13 cellular contexts compared by ENCODE assay signal in the genomic region with DNA sequence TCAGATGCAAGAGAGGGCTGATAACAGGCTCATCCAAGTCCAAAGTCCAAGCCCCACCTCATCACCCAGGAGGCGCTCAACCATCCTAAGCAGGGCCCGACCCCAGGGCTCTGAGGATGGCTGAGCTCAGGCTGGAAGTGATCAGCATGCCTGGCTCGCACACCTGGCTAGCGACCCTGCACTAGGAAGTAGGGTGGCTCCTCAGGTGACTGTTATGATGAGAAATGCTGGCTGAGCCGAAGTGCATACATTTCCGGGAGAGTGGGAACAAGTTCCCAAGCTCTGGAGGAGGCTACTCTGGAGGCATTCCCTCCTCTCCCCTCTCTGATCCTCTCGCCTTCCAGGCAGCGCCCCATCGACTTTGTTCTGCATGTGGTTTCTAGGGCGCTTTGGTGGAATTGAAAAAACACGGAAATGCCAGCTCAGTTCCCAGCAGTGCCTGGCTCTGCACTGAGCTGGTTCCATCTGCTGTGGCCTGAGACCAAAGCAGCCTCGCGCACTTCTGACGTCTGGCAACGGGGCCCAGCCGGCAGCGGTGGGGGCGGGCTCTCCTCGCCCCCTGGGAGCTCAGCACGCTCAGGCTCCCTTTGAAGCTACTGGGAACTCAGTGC.
DNase-seq lines count a peak whose midpoint lies in the region; ATAC-seq and TF ChIP-seq lines count a peak whose summit lies in the region.
"Had no signal": no experiment of that assay in that cellular context is flagged by ENCODE, and none has a peak within 500 bp of the region (broad histone marks: within the 10 kb centered on the region; RNA-seq: fewer than 3 reads in every experiment).

No MANE protein-coding gene starts in this region.

- intact Hi-C loops in body of pancreas (cut with DNase I): no loop called here
- intact Hi-C loops in right cardiac atrium (cut with DNase I): no loop called here

- TF ChIP-seq CTCF in body of pancreas (IDR thresholded peaks at IDR 0.05) (no peak), GM13977 (IDR thresholded peaks at IDR 0.05; ENCODE audit: extremely low read depth, insufficient read depth, missing control alignments) (no peak), RWPE1 (conservative IDR thresholded peaks at IDR 0.05; ENCODE audit: low read depth) (no peak)

- H3K27ac ChIP-seq in body of pancreas (no peak overlapping the region), right cardiac atrium (ENCODE audit: low read length) (no peak overlapping the region), RWPE1 (no peak overlapping the region)
- H3K27ac ChIP-seq: VCaP had no signal

- H3K36me3 ChIP-seq in body of pancreas (replicated peaks in 1 of 2; ENCODE audit: insufficient read depth in 1 of 2, low read depth in 2 of 2): no peaks in the 10 kb centered on the region

- ATAC-seq in body of pancreas: peak; percentile 35
- ATAC-seq in right cardiac atrium: peak; percentile 27 to 62
- ATAC-seq in HG02938 (IDR thresholded peaks at IDR 0.05; ENCODE audit: unreplicated experiment): no peak
- ATAC-seq: esophagus mucosa had no signal

- POLR2A ChIA-PET in RWPE1 (lab: Yijun Ruan, JAX; ENCODE audit: low non-redundant PET): no interaction called here

- peak; percentile 15 for DNase-seq in G401 (ENCODE audit: low spot score)
- DNase-seq in body of pancreas: peak in 1 of 4 donors; percentile 10
- DNase-seq in right cardiac atrium: peak; percentile 42 to 70 (median 58)
- peak; percentile 67 for DNase-seq in putamen (ENCODE audit: low spot score)
- no peak for DNase-seq in GM13977 (ENCODE audit: low spot score)
- DNase-seq in RWPE1 (ENCODE audit: low spot score): no peak
- no peak for DNase-seq in NCI-H1048 (lab: John Stamatoyannopoulos, UW)
- DNase-seq: activated gamma-delta T cell treated with Interleukin-2 at 50 U/mL for 16 hours; GF-D8; NK-92 treated with Interleukin-12 subunit alpha and Interleukin-12 subunit beta, amount 100 ng/mL, for 24 hours had no signal

- CTCF ChIA-PET in RWPE1 (lab: Yijun Ruan, JAX): interaction anchor here (0.6 to 1.0 kb wide), 3 partner anchors 13 to 266 kb away, joined by 3 to 5 read pairs (median 3); no protein-coding TSS in a partner anchor

- H3K9me3 ChIP-seq in body of pancreas: peaks cover 0 to 3% (median 0%) of the 10 kb centered on the region in 3 donors
- H3K9me3 ChIP-seq in right cardiac atrium (ENCODE audit: control insufficient read depth, low read length): peaks cover 8% of the 10 kb centered on the region

- in situ Hi-C loops in G401 (cut with HindIII; ENCODE audit: low sequenced_read_pairs): no loop called here
- in situ Hi-C loops in GM13977 (cut with MboI; ENCODE audit: low pct_unique_long_range_greater_than_20kb, low sequenced_read_pairs, unreplicated experiment): no loop called here

- H3K4me3 ChIP-seq in body of pancreas: no peak overlapping the region
- H3K4me3 ChIP-seq in right cardiac atrium (ENCODE audit: low read length): no peak overlapping the region

- no peaks in the 10 kb centered on the region for H3K4me1 ChIP-seq in body of pancreas
- no peaks in the 10 kb centered on the region for H3K4me1 ChIP-seq in right cardiac atrium (ENCODE audit: control insufficient read depth, insufficient read depth, low read length)

- H3K27me3 ChIP-seq in body of pancreas (no peaks in the 10 kb centered on the region), right cardiac atrium (ENCODE audit: control insufficient read depth, insufficient read depth) (no peaks in the 10 kb centered on the region)

- TF ChIP-seq POLR2A in body of pancreas (IDR thresholded peaks at IDR 0.05): no peak

- 20% methylated on average over 13 to 20 of the region's 20 CpGs for WGBS in body of pancreas, 2 donors
- 30% methylated on average over 20 of the region's 20 CpGs for WGBS in right cardiac atrium

Comparison
In these comparisons a context has a peak if more than half of its experiments do, and no peak if none do; other contexts are left out.
1. DNase-seq: peak in G401 (single experiment), right cardiac atrium (3 of 3) and putamen (single experiment); none in GM13977 (single experiment), RWPE1 (single experiment) and NCI-H1048 (single experiment).